In genomic region chr14:24258548-24259265, GRCh38 we compare ENCODE assay signal across 1 cellular context.
TF ChIP-seq lines count a peak whose summit lies in the region.

No MANE protein-coding gene starts in this region.

TF ChIP-seq in IMR-90, 13 proteins besides CTCF, POLR2A, EP300 and RAD21:
- no peak for TF ChIP-seq RFX5 (IDR thresholded peaks at IDR 0.05; ENCODE audit: low read depth, low read length)
TF ChIP-seq in IMR-90: peak in this region for 0.
